14 cellular contexts compared by ENCODE assay signal in the genomic region with DNA sequence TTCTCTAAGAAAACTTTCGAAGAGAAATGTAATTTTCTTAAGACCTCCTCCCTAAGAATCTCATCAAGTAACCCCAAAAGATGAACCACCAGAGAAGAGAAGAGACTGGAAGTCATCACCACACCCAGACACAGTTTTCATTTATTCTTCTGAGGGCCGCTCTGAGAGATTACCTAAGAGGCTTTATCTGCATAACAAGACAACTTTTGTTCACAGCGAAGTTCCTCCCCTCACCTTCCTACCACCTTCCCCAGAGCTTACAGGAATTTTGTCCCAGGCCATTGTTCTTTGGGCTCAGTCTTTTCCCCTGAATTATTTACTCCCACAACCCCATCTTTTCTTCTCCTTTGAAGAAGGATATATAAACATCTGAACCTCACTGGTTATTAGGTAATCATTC.
DNase-seq lines count a peak whose midpoint lies in the region; ATAC-seq and TF ChIP-seq lines count a peak whose summit lies in the region.
"Had no signal": no experiment of that assay in that cellular context is flagged by ENCODE, and none has a peak within 500 bp of the region (broad histone marks: within the 10 kb centered on the region; RNA-seq: fewer than 3 reads in every experiment).

No MANE protein-coding gene starts in this region.

- intact Hi-C loops in heart right ventricle (cut with DNase I): no loop called here

- no peak overlapping the region for H3K9ac ChIP-seq in HUES48 (ENCODE audit: low read depth, low read length)
- H3K9ac ChIP-seq in endodermal cell (ENCODE audit: extremely low read depth, low read length, poor library complexity, severe bottlenecking): no peak overlapping the region
- H3K9ac ChIP-seq: BLaER1 had no signal

- peak overlapping the region; percentile 69 for H3K27ac Mint-ChIP-seq in endodermal cell

- peaks cover 20% of the 10 kb centered on the region for H3K4me1 ChIP-seq in HUES48 (ENCODE audit: control insufficient read depth, insufficient read depth, low read length)
- peaks cover 9% of the 10 kb centered on the region for H3K4me1 ChIP-seq in endodermal cell (ENCODE audit: control insufficient read depth, insufficient read depth, low read length)
- H3K4me1 ChIP-seq in heart right ventricle: no peaks in the 10 kb centered on the region
- H3K4me1 ChIP-seq: BLaER1 had no signal

- 72 to 92% methylated on average over 2 to 3 of the region's 3 CpGs for WGBS in endodermal cell (ENCODE audit: insufficient coverage in 1 of 2, insufficient read length in 1 of 2), 2 experiments
- WGBS in heart right ventricle, 2 donors: 47 to 48% methylated on average over 3 of the region's 3 CpGs

- H3K4me3 Mint-ChIP-seq in endodermal cell: no peak overlapping the region

- H3K27ac ChIP-seq in HUES48 (ENCODE audit: low read depth, low read length): peak overlapping the region; percentile 80
- no peak overlapping the region for H3K27ac ChIP-seq in endodermal cell (ENCODE audit: low read depth, low read length)
- H3K27ac ChIP-seq in heart right ventricle: no peak overlapping the region
- H3K27ac ChIP-seq: BLaER1 had no signal

- no peaks in the 10 kb centered on the region for H3K36me3 Mint-ChIP-seq in endodermal cell (ENCODE audit: low read depth)

- H3K27me3 Mint-ChIP-seq in endodermal cell (ENCODE audit: insufficient read depth): peaks cover 1% of the 10 kb centered on the region

- H3K9me3 Mint-ChIP-seq in endodermal cell: no peaks in the 10 kb centered on the region

- TF ChIP-seq CTCF in endodermal cell (conservative IDR thresholded peaks at IDR 0.05) (no peak), heart right ventricle (IDR thresholded peaks at IDR 0.05) (no peak)

- peak; percentile 36 for DNase-seq in ELF-1 (ENCODE audit: low read depth, low spot score)
- no peak for DNase-seq in endodermal cell
- peak; percentile 23 for DNase-seq in iPS-NIHi7 (ENCODE audit: extremely low spot score)
- no peak for DNase-seq in heart right ventricle
- no peak for DNase-seq in SIG-M5 (lab: John Stamatoyannopoulos, UW)
- no peak for DNase-seq in stimulated activated CD4-positive, alpha-beta T cell treated with anti-CD3 and anti-CD28 coated beads, Interleukin-4, amount 100 ng/mL, for 4 hours
- DNase-seq: 8988T, AML-193, DMS53 had no signal

- H3K4me3 ChIP-seq in HUES48 (ENCODE audit: low read depth, low read length): no peak overlapping the region
- no peak overlapping the region for H3K4me3 ChIP-seq in endodermal cell (ENCODE audit: low read length)
- H3K4me3 ChIP-seq in heart right ventricle: no peak overlapping the region
- H3K4me3 ChIP-seq: BLaER1, GM12878, K562 had no signal

- H3K36me3 ChIP-seq in HUES48 (ENCODE audit: control insufficient read depth, insufficient read depth, low read length): no peaks in the 10 kb centered on the region
- no peaks in the 10 kb centered on the region for H3K36me3 ChIP-seq in endodermal cell (ENCODE audit: control insufficient read depth, insufficient read depth, low read length)
- no peaks in the 10 kb centered on the region for H3K36me3 ChIP-seq in heart right ventricle
- H3K36me3 ChIP-seq: BLaER1 had no signal

- no peaks in the 10 kb centered on the region for H3K9me3 ChIP-seq in HUES48 (ENCODE audit: control insufficient read depth, insufficient read depth, low read length)
- H3K9me3 ChIP-seq in endodermal cell (ENCODE audit: control insufficient read depth, low read length): no peaks in the 10 kb centered on the region
- H3K9me3 ChIP-seq in heart right ventricle: no peaks in the 10 kb centered on the region
- H3K9me3 ChIP-seq: BLaER1 had no signal

- ATAC-seq in heart right ventricle (no peak), HG02588 (IDR thresholded peaks at IDR 0.05; ENCODE audit: unreplicated experiment) (no peak)
- ATAC-seq: K562 had no signal

- no peaks in the 10 kb centered on the region for H3K27me3 ChIP-seq in HUES48 (ENCODE audit: control insufficient read depth, insufficient read depth, low read length)
- no peaks in the 10 kb centered on the region for H3K27me3 ChIP-seq in endodermal cell (ENCODE audit: control insufficient read depth, insufficient read depth, low read length, poor library complexity, severe bottlenecking)
- H3K27me3 ChIP-seq in heart right ventricle: no peaks in the 10 kb centered on the region
- H3K27me3 ChIP-seq: BLaER1 had no signal

- peaks cover 18% of the 10 kb centered on the region for H3K4me1 Mint-ChIP-seq in endodermal cell

Comparison
In these comparisons a context has a peak if more than half of its experiments do, and no peak if none do; other contexts are left out.
1. DNase-seq: peak in ELF-1 (single experiment) and iPS-NIHi7 (single experiment); none in endodermal cell (single experiment), heart right ventricle (0 of 2), SIG-M5 (single experiment) and stimulated activated CD4-positive, alpha-beta T cell treated with anti-CD3 and anti-CD28 coated beads, Interleukin-4, amount 100 ng/mL, for 4 hours (0 of 2).